In the genomic region with DNA sequence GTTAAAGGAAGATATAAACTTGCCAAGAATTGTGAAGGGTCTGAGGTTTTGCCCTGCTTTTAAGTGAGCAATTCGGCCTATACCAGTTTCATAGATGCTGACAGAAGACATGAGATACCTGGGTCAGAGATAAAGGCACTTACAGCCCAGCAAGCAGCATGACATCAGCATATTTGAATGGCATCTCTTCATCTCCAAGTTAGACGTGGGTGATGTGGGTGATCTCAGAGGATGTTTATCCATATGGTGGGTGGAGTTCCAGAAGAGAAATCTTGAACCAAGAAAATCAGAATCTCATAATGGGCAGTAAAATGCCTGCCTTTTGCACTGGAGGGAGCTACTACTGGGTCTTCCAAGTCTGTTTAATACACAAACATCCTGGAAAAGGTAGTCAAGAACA, we compare ENCODE assay signal across 19 cellular contexts. TPM values are rescaled to one million over a fixed set of nuclear protein-coding genes. Genes with fewer than 3 reads are reported as not detected.
DNase-seq lines count a peak whose midpoint lies in the region; ATAC-seq and TF ChIP-seq lines count a peak whose summit lies in the region.
"Had no signal": no experiment of that assay in that cellular context is flagged by ENCODE, and none has a peak within 500 bp of the region (broad histone marks: within the 10 kb centered on the region; RNA-seq: fewer than 3 reads in every experiment).

No MANE protein-coding gene starts in this region.

- CTCF ChIA-PET in CD4-positive, alpha-beta T cell (lab: Charles Lee), result no interaction called here

- H3K56ac ChIP-seq in H9 (ENCODE audit: insufficient read length, low read depth, low read length), result no peak overlapping the region

- POLR2A ChIA-PET in CD4-positive, alpha-beta T cell (lab: Charles Lee), result interaction anchor here (0.8 kb wide), 1 partner anchor 38 kb away, joined by 3 read pairs; no protein-coding TSS in a partner anchor

- no peak for ATAC-seq in CD4-positive, alpha-beta T cell (ENCODE audit: poor library complexity)
- no peak for ATAC-seq in HG03342 (IDR thresholded peaks at IDR 0.05; ENCODE audit: unreplicated experiment)
- ATAC-seq: HCT116, upper lobe of right lung had no signal

- no peak overlapping the region for H4K8ac ChIP-seq in H9 (replicated peaks; ENCODE audit: insufficient read length, low read depth, low read length)

- no peaks in the 10 kb centered on the region for H3K79me2 ChIP-seq in H9 (ENCODE audit: insufficient read depth, low read length)

- H3K4me3 ChIP-seq in endodermal cell (ENCODE audit: low read length) (no peak overlapping the region), MG63 (no peak overlapping the region)
- H3K4me3 ChIP-seq: lung, SJSA1, upper lobe of right lung had no signal

- H2BK12ac ChIP-seq in H9 (ENCODE audit: insufficient read length, low read depth, low read length), result no peak overlapping the region

- H4K5ac ChIP-seq in H9 (ENCODE audit: insufficient read length, low read depth, low read length), result no peak overlapping the region

- intact Hi-C loops in CD4-positive, alpha-beta T cell (cut with DNase I, micrococcal nuclease), result no loop called here

- H3K14ac ChIP-seq in H9 (ENCODE audit: insufficient read depth, low read length), result no peak overlapping the region

- H3K4me1 ChIP-seq in H9 (ENCODE audit: insufficient read depth, low read length) (peaks cover 4% of the 10 kb centered on the region; the same call in 1 of the 2 replicates), endodermal cell (ENCODE audit: control insufficient read depth, insufficient read depth, low read length) (no peaks in the 10 kb centered on the region)
- H3K4me1 ChIP-seq: BE2C, SJSA1 had no signal

- no CpG with 5 or more reads among the region's 2 CpGs for WGBS in H9 (ENCODE audit: extremely low coverage, insufficient read length, low lambda C conversion rate)
- 67 to 84% methylated on average over 1 to 2 of the region's 2 CpGs for WGBS in endodermal cell (ENCODE audit: insufficient coverage in 1 of 2, insufficient read length in 1 of 2), 2 experiments

- no peaks in the 10 kb centered on the region for H3K36me3 ChIP-seq in endodermal cell (ENCODE audit: control insufficient read depth, insufficient read depth, low read length)
- no peaks in the 10 kb centered on the region; the same call in 1 of the 2 replicates for H3K36me3 ChIP-seq in MG63
- H3K36me3 ChIP-seq: BE2C, SJSA1 had no signal

- peak overlapping the region; percentile 2 for H3K27ac Mint-ChIP-seq in CD4-positive, alpha-beta T cell
- H3K27ac Mint-ChIP-seq in H9 (peak overlapping the region in 2 of 3 experiments; percentile 26 to 79; a peak in 4 of 7 replicates), endodermal cell (peak overlapping the region; percentile 35), nephron (peak overlapping the region; percentile 95 to 98 (median 97))

- H3K4me3 Mint-ChIP-seq in CD4-positive, alpha-beta T cell, result no peak overlapping the region
- no peak overlapping the region for H3K4me3 Mint-ChIP-seq in H9
- H3K4me3 Mint-ChIP-seq in endodermal cell, result no peak overlapping the region
- H3K4me3 Mint-ChIP-seq in nephron, result peak overlapping the region in 1 of 3 experiments; percentile 43

- H3K36me3 Mint-ChIP-seq in CD4-positive, alpha-beta T cell (ENCODE audit: low read depth), result peaks cover 53% of the 10 kb centered on the region
- H3K36me3 Mint-ChIP-seq in H9 (ENCODE audit: insufficient read depth in 1 of 3, low read depth in 3 of 3) (peaks cover 4 to 10% (median 9%) of the 10 kb centered on the region in 3 experiments), endodermal cell (ENCODE audit: low read depth) (peaks cover 4% of the 10 kb centered on the region), nephron (ENCODE audit: low read depth) (peaks cover 26% of the 10 kb centered on the region)

- no peaks in the 10 kb centered on the region for H3K23me2 ChIP-seq in H9 (ENCODE audit: insufficient read length, low read depth, low read length, poor library complexity, severe bottlenecking)

- no peaks in the 10 kb centered on the region for H3K9me3 ChIP-seq in CD4-positive, alpha-beta T cell (ENCODE audit: control insufficient read depth, low read length)
- H3K9me3 ChIP-seq in H9 (ENCODE audit: control insufficient read depth, low read depth, low read length) (no peaks in the 10 kb centered on the region), endodermal cell (ENCODE audit: control insufficient read depth, low read length) (peaks cover 11% of the 10 kb centered on the region), MG63 (no peaks in the 10 kb centered on the region)
- H3K9me3 ChIP-seq: BE2C, SJSA1, upper lobe of right lung had no signal

- H3K23ac ChIP-seq in H9 (ENCODE audit: insufficient read length, low read depth, low read length), result no peak overlapping the region

- H3K27ac ChIP-seq in CD4-positive, alpha-beta T cell (ENCODE audit: low read depth, low read length), result no peak overlapping the region
- H3K27ac ChIP-seq in H9 (ENCODE audit: insufficient read length, low read depth, low read length) (no peak overlapping the region), endodermal cell (ENCODE audit: low read depth, low read length) (peak overlapping the region; percentile 90)
- H3K27ac ChIP-seq: KMS-11, SJSA1 had no signal

- no peak overlapping the region for H3K4me2 ChIP-seq in H9 (ENCODE audit: insufficient read depth, insufficient read length, low read length)
- H3K4me2 ChIP-seq: KMS-11 had no signal

- no peak overlapping the region for H4K91ac ChIP-seq in H9 (ENCODE audit: insufficient read length, low read depth, low read length)

- no peak overlapping the region for H2BK20ac ChIP-seq in H9 (ENCODE audit: low read depth, low read length, poor library complexity, severe bottlenecking)

- no peak overlapping the region for H2AK5ac ChIP-seq in H9 (ENCODE audit: insufficient read length, low read length)

- no peak overlapping the region for H2AFZ ChIP-seq in H9 (ENCODE audit: low read length)

- no peak overlapping the region for H2BK15ac ChIP-seq in H9 (ENCODE audit: low read depth, low read length)

- H3K9ac ChIP-seq in H9 (ENCODE audit: extremely low read depth, insufficient read length, low read length), result no peak overlapping the region
- H3K9ac ChIP-seq in endodermal cell (ENCODE audit: extremely low read depth, low read length, poor library complexity, severe bottlenecking), result no peak overlapping the region
- H3K9ac ChIP-seq: KMS-11 had no signal

- no peaks in the 10 kb centered on the region for H3K27me3 ChIP-seq in CD4-positive, alpha-beta T cell (ENCODE audit: control insufficient read depth, insufficient read depth, low read length)
- H3K27me3 ChIP-seq in H9 (ENCODE audit: insufficient read depth, low read length), result no peaks in the 10 kb centered on the region
- no peaks in the 10 kb centered on the region for H3K27me3 ChIP-seq in endodermal cell (ENCODE audit: control insufficient read depth, insufficient read depth, low read length, poor library complexity, severe bottlenecking)
- H3K27me3 ChIP-seq in MG63, result no peaks in the 10 kb centered on the region
- H3K27me3 ChIP-seq: BE2C, SJSA1, upper lobe of right lung had no signal

- no peak overlapping the region for H2BK120ac ChIP-seq in H9 (ENCODE audit: low read depth, low read length, poor library complexity, severe bottlenecking)

- no peaks in the 10 kb centered on the region for H3K79me1 ChIP-seq in H9 (ENCODE audit: insufficient read depth, low read depth, low read length, poor library complexity, severe bottlenecking)

- no peak overlapping the region for H3K4ac ChIP-seq in H9 (ENCODE audit: low read depth, low read length)

- DNase-seq in CD4-positive, alpha-beta T cell, result no peak
- DNase-seq in H9 (no peak), endodermal cell (peak; percentile 17), MG63 (no peak), NCI-H526 (lab: John Stamatoyannopoulos, UW) (no peak), mesenteric fat pad (ENCODE audit: low spot score) (no peak)
- DNase-seq: activated CD4-positive, alpha-beta T cell treated with anti-CD3 and anti-CD28 coated beads for 48 hours; amygdala; BE2C; NCI-H1417; NCI-H345; stimulated activated CD4-positive, alpha-beta T cell treated with anti-CD3 and anti-CD28 coated beads, Interleukin-4, amount 100 ng/mL, for 4 hours; upper lobe of right lung had no signal

- H3T11ph ChIP-seq in H9 (ENCODE audit: low read length), result no peak overlapping the region

- H3K27me3 Mint-ChIP-seq in CD4-positive, alpha-beta T cell, result no peaks in the 10 kb centered on the region
- no peaks in the 10 kb centered on the region; the same call in none of the 2 replicates for H3K27me3 Mint-ChIP-seq in H9 (ENCODE audit: low read depth)
- H3K27me3 Mint-ChIP-seq in endodermal cell (ENCODE audit: insufficient read depth), result no peaks in the 10 kb centered on the region
- H3K27me3 Mint-ChIP-seq in nephron (ENCODE audit: low read depth), result no peaks in the 10 kb centered on the region

- H2BK5ac ChIP-seq in H9 (ENCODE audit: insufficient read length, low read length), result no peak overlapping the region

- no peak overlapping the region for H3K18ac ChIP-seq in H9 (ENCODE audit: insufficient read length, low read depth, low read length)

- H3K4me1 Mint-ChIP-seq in CD4-positive, alpha-beta T cell (ENCODE audit: low read depth), result peaks cover 9% of the 10 kb centered on the region
- H3K4me1 Mint-ChIP-seq in H9, result peaks cover 33 to 53% of the 10 kb centered on the region in 2 experiments
- H3K4me1 Mint-ChIP-seq in endodermal cell, result peaks cover 10% of the 10 kb centered on the region
- H3K4me1 Mint-ChIP-seq in nephron, result peaks cover 46% of the 10 kb centered on the region

- TF ChIP-seq CTCF in CD4-positive, alpha-beta T cell (IDR thresholded peaks at IDR 0.05), result no peak
- TF ChIP-seq CTCF in H9 (conservative IDR thresholded peaks at IDR 0.05) (no peak), endodermal cell (conservative IDR thresholded peaks at IDR 0.05) (no peak), nephron (IDR thresholded peaks at IDR 0.05; ENCODE audit: unreplicated experiment in 3 of 3) (no peak)

- no peaks in the 10 kb centered on the region for H4K20me1 ChIP-seq in H9 (ENCODE audit: control insufficient read depth, insufficient read depth, insufficient read length)

- no peaks in the 10 kb centered on the region for H3K9me3 Mint-ChIP-seq in CD4-positive, alpha-beta T cell
- H3K9me3 Mint-ChIP-seq in H9, result peaks cover 6 to 7% of the 10 kb centered on the region in 2 experiments; a peak in 4 of 5 replicates
- H3K9me3 Mint-ChIP-seq in endodermal cell, result peaks cover 1% of the 10 kb centered on the region
- no peaks in the 10 kb centered on the region for H3K9me3 Mint-ChIP-seq in nephron

RNA-seq across cellular contexts. Expression of a gene that starts 44.7 kb away (rescaled TPM):
- total RNA-seq in CD4-positive, alpha-beta T cell, result 100 to 1,000 TPM; 148 to 157 TPM
- total RNA-seq in H9 (2021), result 13.6 and 14.0 TPM in 2 replicates
- total RNA-seq in endodermal cell, result 10 to 100 TPM; 15.3 to 23.2 TPM
- polyA plus RNA-seq in endodermal cell (2013, experiment 1 of 2), result 71.8 TPM
- polyA plus RNA-seq in endodermal cell (2013, experiment 2 of 2), result 75.2 TPM
- total RNA-seq in MG63 (2014; rRNA removed; shearing (Covaris generic); ENCODE audit: low replicate concordance), result 49.1 and 118 TPM in 2 replicates
- total RNA-seq in mesenteric fat pad, result 175 TPM
- total RNA-seq: SJSA1 had no signal

Comparison
In these comparisons a context has a peak if more than half of its experiments do, and no peak if none do; other contexts are left out.
1. H3K27ac Mint-ChIP-seq: peak in every context shown above with its lines; median percentile 97 in nephron; 52 in H9; 35 in endodermal cell; 2 in CD4-positive, alpha-beta T cell.